In genomic region chr7:151505433-151505832, GRCh38 we compare ENCODE assay signal across 1 cellular context.
TF ChIP-seq lines count a peak whose summit lies in the region.

No MANE protein-coding gene starts in this region.

TF ChIP-seq in A549, 52 proteins besides CTCF, POLR2A, EP300 and RAD21:
- no peak for TF ChIP-seq RCOR1 (IDR thresholded peaks at IDR 0.05; ENCODE audit: low read depth, low read length)
- no peak for TF ChIP-seq BCL3 (IDR thresholded peaks at IDR 0.05)
- no peak for TF ChIP-seq GATA3 (IDR thresholded peaks at IDR 0.05; ENCODE audit: borderline replicate concordance)
- peak; percentile 92 for TF ChIP-seq MAFK (IDR thresholded peaks at IDR 0.05; ENCODE audit: partially characterized antibody)
- no peak for TF ChIP-seq MYC (IDR thresholded peaks at IDR 0.05; ENCODE audit: borderline replicate concordance, low read length)
- TF ChIP-seq KDM1A (IDR thresholded peaks at IDR 0.05; ENCODE audit: low read depth), result no peak
- no peak for TF ChIP-seq SREBF2 (IDR thresholded peaks at IDR 0.05)
- no peak for TF ChIP-seq ESRRA (IDR thresholded peaks at IDR 0.05; ENCODE audit: borderline replicate concordance, low read length)
- no peak for TF ChIP-seq ZNF302 (CRISPR knock-in tag; IDR thresholded peaks at IDR 0.05)
- TF ChIP-seq E2F6 (IDR thresholded peaks at IDR 0.05; ENCODE audit: borderline replicate concordance, low read depth), result no peak
- TF ChIP-seq RNF2 (IDR thresholded peaks at IDR 0.05; ENCODE audit: borderline replicate concordance, low read depth), result no peak
- no peak for TF ChIP-seq MAZ (IDR thresholded peaks at IDR 0.05; ENCODE audit: borderline replicate concordance, low read depth, low read length)
- no peak for TF ChIP-seq MAX (IDR thresholded peaks at IDR 0.05)
- no peak for TF ChIP-seq FOSL2 (IDR thresholded peaks at IDR 0.05)
- peak; percentile 28; the same call in 1 of the 2 replicates for TF ChIP-seq FOSL2 (CRISPR knock-in tag; IDR thresholded peaks at IDR 0.05)
- peak; percentile 86 for TF ChIP-seq NFE2L2 (conservative IDR thresholded peaks at IDR 0.05; ENCODE audit: low read length)
- no peak for TF ChIP-seq CHD4 (IDR thresholded peaks at IDR 0.05; ENCODE audit: borderline replicate concordance)
- TF ChIP-seq HOXB13 (CRISPR knock-in tag; IDR thresholded peaks at IDR 0.05; ENCODE audit: low read depth), result no peak
- TF ChIP-seq PBX3 (IDR thresholded peaks at IDR 0.05), result no peak
- no peak for TF ChIP-seq HMGXB4 (CRISPR knock-in tag; IDR thresholded peaks at IDR 0.05; ENCODE audit: borderline replicate concordance)
- no peak for TF ChIP-seq USF2 (IDR thresholded peaks at IDR 0.05)
- TF ChIP-seq NPAS2 (CRISPR knock-in tag; IDR thresholded peaks at IDR 0.05; ENCODE audit: borderline replicate concordance), result no peak
- no peak for TF ChIP-seq RARB (CRISPR knock-in tag; IDR thresholded peaks at IDR 0.05)
